Comparison of ENCODE assay signal across 18 cellular contexts in the genomic region with DNA sequence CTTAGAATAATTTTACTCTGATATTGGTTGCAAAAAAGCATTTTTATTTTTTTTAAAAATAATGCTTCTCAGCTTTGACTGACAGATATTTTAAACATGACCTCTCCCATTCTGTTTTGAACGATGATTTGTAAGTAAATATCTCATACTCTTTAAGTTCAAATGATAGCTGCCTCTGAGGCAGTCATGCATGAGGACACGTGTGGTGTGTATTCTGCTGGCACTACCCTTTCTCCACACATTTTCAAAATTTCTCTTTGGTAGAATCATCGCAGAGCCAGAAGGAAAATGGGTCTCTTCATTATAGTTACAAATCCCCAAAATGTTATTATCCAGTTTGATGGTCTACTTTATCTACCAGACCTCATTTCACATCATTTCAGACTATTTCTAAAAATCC. TPM values are rescaled to one million over a fixed set of nuclear protein-coding genes. Genes with fewer than 3 reads are reported as not detected.
A peak's percentile ranks its signal among the peaks of the same experiment; 100 is the strongest.
DNase-seq lines count a peak whose midpoint lies in the region; ATAC-seq and FAIRE-seq lines count a peak whose summit lies in the region.
"Had no signal": no experiment of that assay in that cellular context is flagged by ENCODE, and none has a peak within 500 bp of the region (broad histone marks: within the 10 kb centered on the region; RNA-seq: fewer than 3 reads in every experiment).

No MANE protein-coding gene starts in this region.

- DNase-seq in RCC 7860 (ENCODE audit: low spot score) (peak; percentile 49), kidney glomerular epithelial cell (lab: John Stamatoyannopoulos, UW) (peak; percentile 27), renal cortical epithelial cell (ENCODE audit: low read depth) (peak; percentile 47), OCI-M2 (lab: John Stamatoyannopoulos, UW; ENCODE audit: unreplicated experiment) (no peak)
- DNase-seq: 8988T; AML-193; Caco-2; Calu3; CD4-positive, alpha-beta T cell; CD8-positive, alpha-beta T cell; DMS79 treated with DMSO at 0.1 percent for 48 hours; GF-D8 had no signal

- peak; percentile 87 for FAIRE-seq in RCC 7860 (lab: Jason Lieb, UNC)
- FAIRE-seq: D721Med, G401.6, GM12891, GM19239 had no signal

- ATAC-seq in HG03135 (IDR thresholded peaks at IDR 0.05; ENCODE audit: unreplicated experiment) (no peak), HG03159 (IDR thresholded peaks at IDR 0.05; ENCODE audit: unreplicated experiment) (no peak)
- ATAC-seq: CD8-positive, alpha-beta T cell had no signal

RNA-seq across cellular contexts. Expression of a gene that starts 55.1 kb away (rescaled TPM):
- 8.0 and 20.6 TPM in 2 replicates for total RNA-seq in renal cortical epithelial cell
- total RNA-seq: CD8-positive, alpha-beta T cell had no signal
